Comparison of ENCODE assay signal across 1 cellular context in genomic region chr2:60553992-60554648, GRCh38.
TF ChIP-seq lines count a peak whose summit lies in the region.

No MANE protein-coding gene starts in this region.

TF ChIP-seq in HEK293, 187 proteins besides CTCF, POLR2A, EP300 and RAD21 (continued from another document):
- TF ChIP-seq PRDM10 (tag by site-specific recombination; IDR thresholded peaks at IDR 0.05) (peak; percentile 91), ZBTB11 (tag by site-specific recombination; conservative IDR thresholded peaks at IDR 0.05; ENCODE audit: low read depth) (peak; percentile 47)
